ENCODE assay signal across 11 cellular contexts in genomic region chr3:56942523-56942922, GRCh38.
A peak's percentile ranks its signal among the peaks of the same experiment; 100 is the strongest.
DNase-seq lines count a peak whose midpoint lies in the region; ATAC-seq and TF ChIP-seq lines count a peak whose summit lies in the region.
"Had no signal": no experiment of that assay in that cellular context is flagged by ENCODE, and none has a peak within 500 bp of the region (broad histone marks: within the 10 kb centered on the region; RNA-seq: fewer than 3 reads in every experiment).

No MANE protein-coding gene starts in this region.

- H3K4me1 ChIP-seq in PC-3 (ENCODE audit: insufficient read depth, low read length), result peaks cover 1% of the 10 kb centered on the region; the same call in 1 of the 2 replicates

- H3K9me3 Mint-ChIP-seq in activated naive CD4-positive, alpha-beta T cell treated with anti-CD3 and anti-CD28 coated beads, Interleukin-2, amount 10 ng/mL, durations not matched to agents 7 days and 5 days, result peaks cover 19% of the 10 kb centered on the region
- peaks cover 6 to 12% of the 10 kb centered on the region in 2 donors for H3K9me3 Mint-ChIP-seq in activated naive CD4-positive, alpha-beta T cell treated with anti-CD3 and anti-CD28 coated beads, Interleukin-2, amount 50 U/mL, for 72 hours
- peaks cover 13% of the 10 kb centered on the region for H3K9me3 Mint-ChIP-seq in stimulated activated naive CD8-positive, alpha-beta T cell treated with anti-CD3 and anti-CD28 coated beads, Interleukin-15, Interleukin-2, amounts not matched to agents 100 ng/mL and 50 ng/mL, for 24 hours

- intact Hi-C loops in PC-3 (cut with micrococcal nuclease), result no loop called here

- H3K9me2 ChIP-seq in PC-3 (replicated peaks; ENCODE audit: low read length), result no peaks in the 10 kb centered on the region

- BruUV-seq in PC-3 (replicated peaks; lab: Mats Ljungman, UMichigan), result no TSS peak

- H3K27ac ChIP-seq in PC-3 (ENCODE audit: low read length), result no peak overlapping the region
- H3K27ac ChIP-seq: epithelial cell of prostate had no signal

- ATAC-seq in HG02759 (IDR thresholded peaks at IDR 0.05; ENCODE audit: unreplicated experiment) (peak; percentile 66), PC-3 (no peak)
- peak; percentile 80 to 93 for ATAC-seq in activated naive CD4-positive, alpha-beta T cell treated with anti-CD3 and anti-CD28 coated beads, Interleukin-2, amount 50 U/mL, for 72 hours

- CTCF ChIA-PET in activated naive CD4-positive, alpha-beta T cell treated with anti-CD3 and anti-CD28 coated beads, Interleukin-2, amount 10 ng/mL, durations not matched to agents 7 days and 5 days (lab: Charles Lee), result interaction anchor here (0.7 to 1.8 kb wide), 5 partner anchors 20 to 142 kb away, joined by 3 to 7 read pairs (median 3); no protein-coding TSS in a partner anchor
- CTCF ChIA-PET in PC-3 (lab: Charles Lee), result no interaction called here

- peaks cover 36% of the 10 kb centered on the region for H3K4me1 Mint-ChIP-seq in activated naive CD4-positive, alpha-beta T cell treated with anti-CD3 and anti-CD28 coated beads, Interleukin-2, amount 10 ng/mL, durations not matched to agents 7 days and 5 days
- peaks cover 23% of the 10 kb centered on the region for H3K4me1 Mint-ChIP-seq in stimulated activated naive CD8-positive, alpha-beta T cell treated with anti-CD3 and anti-CD28 coated beads, Interleukin-15, Interleukin-2, amounts not matched to agents 100 ng/mL and 50 ng/mL, for 24 hours (ENCODE audit: low read depth)

- peak overlapping the region; percentile 57 for H3K27ac Mint-ChIP-seq in activated naive CD4-positive, alpha-beta T cell treated with anti-CD3 and anti-CD28 coated beads, Interleukin-2, amount 10 ng/mL, durations not matched to agents 7 days and 5 days
- H3K27ac Mint-ChIP-seq in activated naive CD4-positive, alpha-beta T cell treated with anti-CD3 and anti-CD28 coated beads, Interleukin-2, amount 50 U/mL, for 72 hours, result peak overlapping the region in 1 of 2 donors; percentile 14
- H3K27ac Mint-ChIP-seq in stimulated activated naive CD8-positive, alpha-beta T cell treated with anti-CD3 and anti-CD28 coated beads, Interleukin-15, Interleukin-2, amounts not matched to agents 100 ng/mL and 50 ng/mL, for 24 hours, result peak overlapping the region; percentile 56

- H3K9me3 ChIP-seq in PC-3 (ENCODE audit: low read length), result no peaks in the 10 kb centered on the region

- H3K36me3 ChIP-seq in PC-3 (ENCODE audit: low read depth, low read length), result no peaks in the 10 kb centered on the region

- H3F3A ChIP-seq in PC-3 (ENCODE audit: low read length, unreplicated experiment), result no peaks in the 10 kb centered on the region

- no peak overlapping the region for H3K4me3 ChIP-seq in PC-3 (ENCODE audit: low read length)

- no peaks in the 10 kb centered on the region for H4K20me1 ChIP-seq in PC-3 (ENCODE audit: low read length)

- H3K27me3 ChIP-seq in PC-3 (ENCODE audit: low read length), result no peaks in the 10 kb centered on the region

- no peaks in the 10 kb centered on the region for H3K79me2 ChIP-seq in PC-3 (ENCODE audit: low read length)

- no peaks in the 10 kb centered on the region for H3K27me3 Mint-ChIP-seq in activated naive CD4-positive, alpha-beta T cell treated with anti-CD3 and anti-CD28 coated beads, Interleukin-2, amount 10 ng/mL, durations not matched to agents 7 days and 5 days
- peaks cover 3% of the 10 kb centered on the region for H3K27me3 Mint-ChIP-seq in stimulated activated naive CD8-positive, alpha-beta T cell treated with anti-CD3 and anti-CD28 coated beads, Interleukin-15, Interleukin-2, amounts not matched to agents 100 ng/mL and 50 ng/mL, for 24 hours

- H3K4me3 Mint-ChIP-seq in activated naive CD4-positive, alpha-beta T cell treated with anti-CD3 and anti-CD28 coated beads, Interleukin-2, amount 10 ng/mL, durations not matched to agents 7 days and 5 days, result no peak overlapping the region
- H3K4me3 Mint-ChIP-seq in stimulated activated naive CD8-positive, alpha-beta T cell treated with anti-CD3 and anti-CD28 coated beads, Interleukin-15, Interleukin-2, amounts not matched to agents 100 ng/mL and 50 ng/mL, for 24 hours, result peak overlapping the region; percentile 25

- H3K9ac ChIP-seq in PC-3 (ENCODE audit: low read length), result no peak overlapping the region

- no peak overlapping the region for H3K4me2 ChIP-seq in PC-3 (ENCODE audit: low read length)

- no peak overlapping the region for H2AFZ ChIP-seq in PC-3 (ENCODE audit: low read length)

- DNase-seq in activated naive CD4-positive, alpha-beta T cell treated with anti-CD3 and anti-CD28 coated beads, Interleukin-2, amount 10 ng/mL, durations not matched to agents 7 days and 5 days, result no peak
- no peak for DNase-seq in activated naive CD4-positive, alpha-beta T cell treated with anti-CD3 and anti-CD28 coated beads, Interleukin-2, amount 50 U/mL, for 16 hours
- no peak for DNase-seq in activated naive CD4-positive, alpha-beta T cell treated with anti-CD3 and anti-CD28 coated beads, Interleukin-2, amount 50 U/mL, for 72 hours (ENCODE audit: low spot score in 2 of 2)
- DNase-seq in PC-3 (no peak), RKO (ENCODE audit: low spot score) (no peak), HuH-7.5 (ENCODE audit: low spot score) (no peak)
- DNase-seq: amniotic stem cell, NCI-H187 treated with DMSO at 0.1 percent for 48 hours had no signal

- POLR2A ChIA-PET in PC-3 (lab: Charles Lee; ENCODE audit: unreplicated experiment), result no interaction called here

- TF ChIP-seq CTCF in PC-3 (conservative IDR thresholded peaks at IDR 0.05; ENCODE audit: low read depth, low read length), result no peak

- H3K36me3 Mint-ChIP-seq in activated naive CD4-positive, alpha-beta T cell treated with anti-CD3 and anti-CD28 coated beads, Interleukin-2, amount 10 ng/mL, durations not matched to agents 7 days and 5 days, result peaks cover 16% of the 10 kb centered on the region
- peaks cover 24 to 26% of the 10 kb centered on the region in 2 donors for H3K36me3 Mint-ChIP-seq in activated naive CD4-positive, alpha-beta T cell treated with anti-CD3 and anti-CD28 coated beads, Interleukin-2, amount 50 U/mL, for 72 hours
- H3K36me3 Mint-ChIP-seq in stimulated activated naive CD8-positive, alpha-beta T cell treated with anti-CD3 and anti-CD28 coated beads, Interleukin-15, Interleukin-2, amounts not matched to agents 100 ng/mL and 50 ng/mL, for 24 hours (ENCODE audit: low read depth), result peaks cover 6% of the 10 kb centered on the region
